ENCODE assay signal across 8 cellular contexts in genomic region chr17:15456972-15457722, GRCh38. TPM values are rescaled to one million over a fixed set of nuclear protein-coding genes. Genes with fewer than 3 reads are reported as not detected.
DNase-seq lines count a peak whose midpoint lies in the region; ATAC-seq, FAIRE-seq and TF ChIP-seq lines count a peak whose summit lies in the region.

No MANE protein-coding gene starts in this region.

- no peaks in the 10 kb centered on the region for H3K9me3 ChIP-seq in mammary epithelial cell (replicated peaks; ENCODE audit: insufficient read depth, low read length)

- no peak overlapping the region for H3K27ac ChIP-seq in mammary epithelial cell (ENCODE audit: insufficient read depth, low read depth, low read length)

- in situ Hi-C loops in mammary epithelial cell (cut with MboI; ENCODE audit: low sequenced_read_pairs in 2 of 2), result no loop called here

- BruUV-seq in mammary epithelial cell (replicated peaks; lab: Mats Ljungman, UMichigan), result no TSS peak

- FAIRE-seq in HTR-8/SVneo (lab: Jason Lieb, UNC), result peak; percentile 71

- H4K20me1 ChIP-seq in mammary epithelial cell (ENCODE audit: insufficient read depth, low read length), result no peaks in the 10 kb centered on the region

- no peaks in the 10 kb centered on the region for H3K36me3 ChIP-seq in mammary epithelial cell (ENCODE audit: insufficient read depth, low read length)

- 39% methylated on average over 16 of the region's 16 CpGs for WGBS in mammary epithelial cell (ENCODE audit: low coverage, missing lambda C conversion rate)

- DNase-seq in HTR-8/SVneo (ENCODE audit: insufficient read length, low spot score) (peak; percentile 78), mammary epithelial cell (no peak), left lobe of liver (ENCODE audit: low spot score) (no peak), superior temporal gyrus (ENCODE audit: extremely low spot score) (peak; percentile 92)
- no peak for DNase-seq in activated CD4-positive, alpha-beta T cell treated with anti-CD3 and anti-CD28 coated beads for 4 hours
- no peak for DNase-seq in stimulated activated naive CD4-positive, alpha-beta T cell (lab: John Stamatoyannopoulos, UW)

- H3K4me3 ChIP-seq in mammary epithelial cell (replicated peaks in 1 of 3; ENCODE audit: insufficient read depth in 1 of 3, low read depth in 2 of 3, low read length in 3 of 3), result no peak overlapping the region

- H3K9ac ChIP-seq in mammary epithelial cell (ENCODE audit: insufficient read depth, low read length), result no peak overlapping the region

- H3K4me1 ChIP-seq in mammary epithelial cell (ENCODE audit: insufficient read depth, low read length), result peaks cover 2% of the 10 kb centered on the region

- dilution Hi-C loops in mammary epithelial cell (cut with HindIII; ENCODE audit: low sequenced_read_pairs), result no loop called here

- ATAC-seq in left lobe of liver (peak; percentile 29), GM21447 (IDR thresholded peaks at IDR 0.05; ENCODE audit: unreplicated experiment) (no peak), GM19328 (IDR thresholded peaks at IDR 0.05; ENCODE audit: unreplicated experiment) (no peak)

- intact Hi-C loops in mammary epithelial cell (cut with micrococcal nuclease), result no loop called here

- no peaks in the 10 kb centered on the region for H3K79me2 ChIP-seq in mammary epithelial cell (ENCODE audit: insufficient read depth, low read length)

- CTCF ChIA-PET in mammary epithelial cell (lab: Charles Lee; ENCODE audit: low non-redundant PET), result no interaction called here

- no peak for TF ChIP-seq CTCF in mammary epithelial cell (conservative IDR thresholded peaks at IDR 0.05 in 1 of 2, IDR thresholded peaks at IDR 0.05 in 1 of 2; ENCODE audit: extremely low read depth in 1 of 2, insufficient read depth in 1 of 2, low read depth in 1 of 2, low read length in 2 of 2)

- H3K4me2 ChIP-seq in mammary epithelial cell (ENCODE audit: insufficient read depth, low read depth, low read length), result no peak overlapping the region

- no peaks in the 10 kb centered on the region for H3K27me3 ChIP-seq in mammary epithelial cell (ENCODE audit: insufficient read depth, low read length)

- peak overlapping the region; percentile 31 for H2AFZ ChIP-seq in mammary epithelial cell (ENCODE audit: low read depth, low read length)

RNA-seq across cellular contexts. Expression of gene CDRT4, which starts 10.3 kb away (rescaled TPM):
- 1 to 10 TPM; 2.3 to 8.0 TPM for total RNA-seq in mammary epithelial cell
- 0.45 TPM for polyA plus RNA-seq in mammary epithelial cell
- 0.83 TPM for polyA minus RNA-seq in mammary epithelial cell
- total RNA-seq in left lobe of liver, result 1.7 TPM

Comparison
In these comparisons a context has a peak if more than half of its experiments do, and no peak if none do; other contexts are left out.
1. DNase-seq: peak in HTR-8/SVneo (single experiment) and superior temporal gyrus (single experiment); none in mammary epithelial cell (single experiment), left lobe of liver (single experiment), activated CD4-positive, alpha-beta T cell treated with anti-CD3 and anti-CD28 coated beads for 4 hours (0 of 2) and stimulated activated naive CD4-positive, alpha-beta T cell (0 of 6).